In the genomic region with DNA sequence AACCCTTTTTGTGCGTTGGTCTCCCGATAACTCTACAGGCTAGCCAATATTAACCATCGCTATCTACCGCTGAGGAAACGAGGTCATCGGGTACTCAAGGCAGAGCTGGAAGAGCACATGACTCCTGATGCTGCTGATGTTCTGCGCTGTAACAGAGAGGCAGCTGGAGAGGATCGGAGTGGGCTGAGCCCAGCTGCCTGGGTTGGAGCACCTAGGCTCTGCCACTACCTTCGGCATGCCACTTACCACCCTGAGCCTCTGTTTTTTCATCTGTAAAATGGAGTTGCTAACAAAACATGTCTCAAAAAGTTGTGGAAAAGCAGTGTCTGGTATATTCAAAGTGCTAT, we compare ENCODE assay signal across 8 cellular contexts. TPM values are rescaled to one million over a fixed set of nuclear protein-coding genes. Genes with fewer than 3 reads are reported as not detected.
A peak's percentile ranks its signal among the peaks of the same experiment; 100 is the strongest.
DNase-seq lines count a peak whose midpoint lies in the region; ATAC-seq, FAIRE-seq and TF ChIP-seq lines count a peak whose summit lies in the region.

No MANE protein-coding gene starts in this region.

- no peak for TF ChIP-seq RAD21 in A549 (conservative IDR thresholded peaks at IDR 0.05 in 1 of 2, IDR thresholded peaks at IDR 0.05 in 1 of 2)

- no peak overlapping the region for H4K8ac ChIP-seq in H9 (replicated peaks; ENCODE audit: insufficient read length, low read depth, low read length)

- CTCF ChIA-PET in A549 (lab: Yijun Ruan, JAX), result interaction anchor here (1.1 to 5.6 kb wide), 3 partner anchors 11 to 140 kb away, joined by 3 to 53 read pairs (median 4); no protein-coding TSS in a partner anchor

- H3K4ac ChIP-seq in H9 (ENCODE audit: low read depth, low read length), result no peak overlapping the region

- POLR2A ChIA-PET in A549 (lab: Yijun Ruan, JAX), result interaction anchor here (1.0 to 1.4 kb wide), 2 partner anchors 10 to 71 kb away, joined by 3 to 5 read pairs; partner anchors contain the start of gene TNFAIP1

- H4K91ac ChIP-seq in H9 (ENCODE audit: insufficient read length, low read depth, low read length), result no peak overlapping the region

- H3K23ac ChIP-seq in H9 (ENCODE audit: insufficient read length, low read depth, low read length), result no peak overlapping the region

- H3K4me1 ChIP-seq in A549 (peaks cover 15% of the 10 kb centered on the region), H9 (ENCODE audit: insufficient read depth, low read length) (peaks cover 15% of the 10 kb centered on the region; the same call in 1 of the 2 replicates), heart left ventricle (peaks cover 0 to 47% (median 9%) of the 10 kb centered on the region in 12 donors)

- peak overlapping the region; percentile 89 to 96 for H3K27ac ChIP-seq in A549
- H3K27ac ChIP-seq in H9 (ENCODE audit: insufficient read length, low read depth, low read length), result no peak overlapping the region
- peak overlapping the region; percentile 82 for H3K27ac ChIP-seq in WERI-Rb-1
- H3K27ac ChIP-seq in heart left ventricle, result peak overlapping the region in 4 of 12 donors; percentile 39 to 71 (median 48)

- no peak overlapping the region for H3T11ph ChIP-seq in H9 (ENCODE audit: low read length)

- H3K4me3 Mint-ChIP-seq in H9, result peak overlapping the region; percentile 68 to 85

- DNase-seq in A549 (ENCODE audit: low read depth in 1 of 2, low spot score in 1 of 2) (no peak), H9 (peak; percentile 70), WERI-Rb-1 (no peak), heart left ventricle (no peak), sciatic nerve (ENCODE audit: low spot score) (no peak), occipital lobe (lab: John Stamatoyannopoulos, UW) (no peak)

- no peak for TF ChIP-seq POLR2A in A549 (IDR thresholded peaks at IDR 0.05; ENCODE audit: low read length)
- TF ChIP-seq POLR2A in heart left ventricle (IDR thresholded peaks at IDR 0.05), result no peak

- no peak overlapping the region for H3K56ac ChIP-seq in H9 (ENCODE audit: insufficient read length, low read depth, low read length)

- no peak overlapping the region for H3K14ac ChIP-seq in H9 (ENCODE audit: insufficient read depth, low read length)

- H3K9me3 ChIP-seq in A549, result no peaks in the 10 kb centered on the region
- no peaks in the 10 kb centered on the region for H3K9me3 ChIP-seq in H9 (ENCODE audit: control insufficient read depth, low read depth, low read length)
- no peaks in the 10 kb centered on the region for H3K9me3 ChIP-seq in WERI-Rb-1 (ENCODE audit: severe bottlenecking)
- H3K9me3 ChIP-seq in heart left ventricle, result no peaks in the 10 kb centered on the region

- peaks cover 0 to 3% (median 0%) of the 10 kb centered on the region in 3 experiments; a peak in 2 of 7 replicates for H3K36me3 Mint-ChIP-seq in H9 (ENCODE audit: insufficient read depth in 1 of 3, low read depth in 3 of 3)

- H3K23me2 ChIP-seq in H9 (ENCODE audit: insufficient read length, low read depth, low read length, poor library complexity, severe bottlenecking), result peaks cover 9% of the 10 kb centered on the region

- no peak for TF ChIP-seq EP300 in A549 (IDR thresholded peaks at IDR 0.05)

- H2BK20ac ChIP-seq in H9 (ENCODE audit: low read depth, low read length, poor library complexity, severe bottlenecking), result no peak overlapping the region

- peaks cover 36% of the 10 kb centered on the region for H3K36me3 ChIP-seq in WERI-Rb-1
- H3K36me3 ChIP-seq in heart left ventricle, result peaks cover 0 to 19% (median 7%) of the 10 kb centered on the region in 9 donors

- H3K27me3 ChIP-seq in H9 (ENCODE audit: insufficient read depth, low read length) (no peaks in the 10 kb centered on the region; the same call in 1 of the 2 replicates), WERI-Rb-1 (ENCODE audit: insufficient read depth, low read depth, severe bottlenecking) (no peaks in the 10 kb centered on the region), heart left ventricle (no peaks in the 10 kb centered on the region)

- H2BK12ac ChIP-seq in H9 (ENCODE audit: insufficient read length, low read depth, low read length), result no peak overlapping the region

- WGBS in A549 (ENCODE audit: missing lambda C conversion rate), result 44% methylated on average over 9 of the region's 9 CpGs
- WGBS in H9 (ENCODE audit: extremely low coverage, insufficient read length, low lambda C conversion rate), result no CpG with 5 or more reads among the region's 9 CpGs
- 18 to 24% (median 22%) methylated on average over 9 of the region's 9 CpGs for WGBS in heart left ventricle, 4 donors

- no peaks in the 10 kb centered on the region for H3K79me2 ChIP-seq in H9 (ENCODE audit: insufficient read depth, low read length)

- no peak overlapping the region for H2BK5ac ChIP-seq in H9 (ENCODE audit: insufficient read length, low read length)

- H3K4me2 ChIP-seq in A549 (peak overlapping the region; percentile 88), H9 (ENCODE audit: insufficient read depth, insufficient read length, low read length) (peak overlapping the region; percentile 39)

- H3K79me1 ChIP-seq in H9 (ENCODE audit: insufficient read depth, low read depth, low read length, poor library complexity, severe bottlenecking), result no peaks in the 10 kb centered on the region

- no peaks in the 10 kb centered on the region for H3K9me3 Mint-ChIP-seq in H9

- H4K20me1 ChIP-seq in H9 (ENCODE audit: control insufficient read depth, insufficient read depth, insufficient read length), result no peaks in the 10 kb centered on the region

- no peak overlapping the region for H2AK5ac ChIP-seq in H9 (ENCODE audit: insufficient read length, low read length)

- peak overlapping the region in 1 of 3 experiments; percentile 44; a peak in 1 of 7 replicates for H3K27ac Mint-ChIP-seq in H9

- H2BK120ac ChIP-seq in H9 (ENCODE audit: low read depth, low read length, poor library complexity, severe bottlenecking), result no peak overlapping the region

- no peak for TF ChIP-seq CTCF in A549 (IDR thresholded peaks at IDR 0.05)
- TF ChIP-seq CTCF in H9 (conservative IDR thresholded peaks at IDR 0.05), result no peak
- TF ChIP-seq CTCF in WERI-Rb-1 (IDR thresholded peaks at IDR 0.05; ENCODE audit: low read depth, low read length), result no peak
- no peak for TF ChIP-seq CTCF in heart left ventricle (IDR thresholded peaks at IDR 0.05)

- H3K4me1 Mint-ChIP-seq in H9, result peaks cover 65 to 74% of the 10 kb centered on the region in 2 experiments

- H3K18ac ChIP-seq in H9 (ENCODE audit: insufficient read length, low read depth, low read length), result no peak overlapping the region

- no peak overlapping the region for H2BK15ac ChIP-seq in H9 (ENCODE audit: low read depth, low read length)

- H4K5ac ChIP-seq in H9 (ENCODE audit: insufficient read length, low read depth, low read length), result no peak overlapping the region

- H3K4me3 ChIP-seq in A549 (peak overlapping the region; percentile 80), WERI-Rb-1 (ENCODE audit: low read depth, low read length) (peak overlapping the region; percentile 73), heart left ventricle (peak overlapping the region; percentile 58 to 88 (median 70))

- intact Hi-C loops in heart left ventricle (cut with DNase I) (no loop called here), sciatic nerve (cut with DNase I) (no loop called here)

- no peak for FAIRE-seq in A549 (lab: Jason Lieb, UNC)

- no peak overlapping the region for H2AFZ ChIP-seq in H9 (ENCODE audit: low read length)

- peaks cover 56% of the 10 kb centered on the region for H3K27me3 Mint-ChIP-seq in H9 (ENCODE audit: low read depth)

- H3K9ac ChIP-seq in H9 (ENCODE audit: extremely low read depth, insufficient read length, low read length), result no peak overlapping the region

- peak; percentile 16 to 25; a peak in 4 of 6 replicates for ATAC-seq in A549
- ATAC-seq in heart left ventricle, result peak in 2 of 4 donors; percentile 5 to 24
- ATAC-seq in sciatic nerve, result peak; percentile 40
- ATAC-seq in HG03442 (IDR thresholded peaks at IDR 0.05; ENCODE audit: unreplicated experiment), result no peak
- ATAC-seq in HG03354 (IDR thresholded peaks at IDR 0.05; ENCODE audit: poor library complexity, severe bottlenecking, unreplicated experiment), result no peak

RNA-seq across cellular contexts. Expression of gene SLC46A1, which starts 0.4 kb away (rescaled TPM):
- polyA plus RNA-seq in A549 (2011; rRNA removed) (12.8 and 21.4 TPM in 2 replicates), A549 (2017; fragmentation: RNase III; extraction: RNeasy Plus Mini Kit Qiagen cat#74134 plus additional on column Dnase treatment) (21.5 to 23.8 TPM (median 23.7 TPM) in 3 replicates), heart left ventricle (1 to 10 TPM; 2.6 to 3.7 TPM)
- polyA plus RNA-seq in A549 (2012; cell fraction: cytosol; rRNA removed), result 11.7 and 15.4 TPM in 2 replicates
- 29.2 and 33.8 TPM in 2 replicates for polyA plus RNA-seq in A549 (2012; cell fraction: nucleus; rRNA removed)
- 41.4 and 41.5 TPM in 2 replicates for polyA minus RNA-seq in A549 (2011; rRNA and poly(A)+ RNA removed)
- total RNA-seq in H9 (2021) (8.7 and 9.1 TPM in 2 replicates), heart left ventricle (10 to 100 TPM in 2 of 9 donors, 1 to 10 TPM in 7; 3.4 to 13.9 (median 4.7) TPM), sciatic nerve (12.8 TPM), occipital lobe (21.1 TPM)

RNA-seq across cellular contexts. Expression of gene SARM1, which starts 35.0 kb away (rescaled TPM):
- polyA plus RNA-seq in A549 (2011; rRNA removed), result 4.0 and 4.8 TPM in 2 replicates
- polyA plus RNA-seq in A549 (2012; cell fraction: cytosol; rRNA removed), result 4.2 and 6.2 TPM in 2 replicates
- polyA plus RNA-seq in A549 (2012; cell fraction: nucleus; rRNA removed), result 13.3 and 16.9 TPM in 2 replicates
- 6.1 to 7.5 TPM (median 6.9 TPM) in 3 replicates for polyA plus RNA-seq in A549 (2017; fragmentation: RNase III; extraction: RNeasy Plus Mini Kit Qiagen cat#74134 plus additional on column Dnase treatment)
- polyA minus RNA-seq in A549 (2011; rRNA and poly(A)+ RNA removed), result 7.6 and 10.6 TPM in 2 replicates
- 5.1 and 5.4 TPM in 2 replicates for total RNA-seq in H9 (2021)
- 10 to 100 TPM in 4 of 9 donors, 1 to 10 TPM in 5; 4.7 to 11.3 (median 8.5) TPM for total RNA-seq in heart left ventricle
- 1 to 10 TPM; 3.7 to 4.4 TPM for polyA plus RNA-seq in heart left ventricle
- 12.7 TPM for total RNA-seq in sciatic nerve
- 17.8 TPM for total RNA-seq in occipital lobe

RNA-seq across cellular contexts. Expression of gene VTN, which starts 36.3 kb away (rescaled TPM):
- polyA plus RNA-seq in A549 (2011; rRNA removed), result 10.2 and 14.2 TPM in 2 replicates
- 9.1 and 12.9 TPM in 2 replicates for polyA plus RNA-seq in A549 (2012; cell fraction: cytosol; rRNA removed)
- polyA plus RNA-seq in A549 (2012; cell fraction: nucleus; rRNA removed), result 17.7 and 21.7 TPM in 2 replicates
- 24.5 to 31.1 TPM (median 25.5 TPM) in 3 replicates for polyA plus RNA-seq in A549 (2017; fragmentation: RNase III; extraction: RNeasy Plus Mini Kit Qiagen cat#74134 plus additional on column Dnase treatment)
- 21.7 and 24.2 TPM in 2 replicates for polyA minus RNA-seq in A549 (2011; rRNA and poly(A)+ RNA removed)
- total RNA-seq in H9 (2021), result 0.13 TPM in 1 of 2 replicates, not detected in the other
- 100 to 1,000 TPM in 2 of 9 donors, 10 to 100 TPM in 7; 28.0 to 120 (median 67.3) TPM for total RNA-seq in heart left ventricle
- 10 to 100 TPM; 16.9 to 29.5 TPM for polyA plus RNA-seq in heart left ventricle
- 2.1 TPM for total RNA-seq in sciatic nerve
- total RNA-seq in occipital lobe, result 0.31 TPM

RNA-seq across cellular contexts. Expression of gene SEBOX, which starts 41.5 kb away (rescaled TPM):
- polyA plus RNA-seq in A549 (2011; rRNA removed) (not detected in 2 replicates), A549 (2017; fragmentation: RNase III; extraction: RNeasy Plus Mini Kit Qiagen cat#74134 plus additional on column Dnase treatment) (not detected in 3 replicates), heart left ventricle (not detected)
- polyA plus RNA-seq in A549 (2012; cell fraction: cytosol; rRNA removed), result not detected in 2 replicates
- not detected in 2 replicates for polyA plus RNA-seq in A549 (2012; cell fraction: nucleus; rRNA removed)
- polyA minus RNA-seq in A549 (2011; rRNA and poly(A)+ RNA removed), result not detected in 2 replicates
- total RNA-seq in H9 (2021) (not detected in 2 replicates), heart left ventricle (not detected), sciatic nerve (not detected), occipital lobe (not detected)

RNA-seq across cellular contexts. Expression of gene POLDIP2, which starts 49.1 kb away (rescaled TPM):
- polyA plus RNA-seq in A549 (2011; rRNA removed), result 132 and 162 TPM in 2 replicates
- 145 and 182 TPM in 2 replicates for polyA plus RNA-seq in A549 (2012; cell fraction: cytosol; rRNA removed)
- 98.1 and 111 TPM in 2 replicates for polyA plus RNA-seq in A549 (2012; cell fraction: nucleus; rRNA removed)
- 125 to 130 TPM (median 127 TPM) in 3 replicates for polyA plus RNA-seq in A549 (2017; fragmentation: RNase III; extraction: RNeasy Plus Mini Kit Qiagen cat#74134 plus additional on column Dnase treatment)
- 148 and 169 TPM in 2 replicates for polyA minus RNA-seq in A549 (2011; rRNA and poly(A)+ RNA removed)
- 82.8 and 83.3 TPM in 2 replicates for total RNA-seq in H9 (2021)
- total RNA-seq in heart left ventricle, result 100 to 1,000 TPM; 125 to 194 (median 163) TPM
- polyA plus RNA-seq in heart left ventricle, result 100 to 1,000 TPM in 1 of 2 donors, 10 to 100 TPM in 1; 97.8 to 186 TPM
- 30.0 TPM for total RNA-seq in sciatic nerve
- total RNA-seq in occipital lobe, result 39.6 TPM

Comparison
In these comparisons a context has a peak if more than half of its experiments do, and no peak if none do; other contexts are left out.
1. ATAC-seq: peak in A549 (2 of 2) and sciatic nerve (single experiment); none in HG03442 (single experiment) and HG03354 (single experiment).
2. Peak in every context shown above with its lines, with median percentiles within 50 percentile points of each other: H3K4me3 ChIP-seq.